Comparison of ENCODE assay signal across 15 cellular contexts in genomic region chr3:112048911-112049310, GRCh38. TPM values are rescaled to one million over a fixed set of nuclear protein-coding genes. Genes with fewer than 3 reads are reported as not detected.
DNase-seq lines count a peak whose midpoint lies in the region; ATAC-seq and TF ChIP-seq lines count a peak whose summit lies in the region.
"Had no signal": no experiment of that assay in that cellular context is flagged by ENCODE, and none has a peak within 500 bp of the region (broad histone marks: within the 10 kb centered on the region; RNA-seq: fewer than 3 reads in every experiment).

No MANE protein-coding gene starts in this region.

- H3K27me3 ChIP-seq in neuron (ENCODE audit: insufficient read depth, low read length) = no peaks in the 10 kb centered on the region
- H3K27me3 ChIP-seq in gastroesophageal sphincter = no peaks in the 10 kb centered on the region
- H3K27me3 ChIP-seq: BE2C had no signal

- peak; percentile 93 for ATAC-seq in WTC11
- no peak for ATAC-seq in GM19324 (IDR thresholded peaks at IDR 0.05; ENCODE audit: low FRiP score, unreplicated experiment)
- no peak for ATAC-seq in gastroesophageal sphincter
- ATAC-seq: A549, HCT116 had no signal

- H3K27ac Mint-ChIP-seq in WTC11 = no peak overlapping the region
- H3K27ac Mint-ChIP-seq: CD4-positive, alpha-beta memory T cell had no signal

- peak overlapping the region; percentile 44 for H2AFZ ChIP-seq in neuron (ENCODE audit: low read depth, low read length)

- CTCF ChIA-PET in WTC11 (lab: Charles Lee) = interaction anchor here (0.7 kb wide), 2 partner anchors 34 to 35 kb away, joined by 3 read pairs; no protein-coding TSS in a partner anchor

- no peak overlapping the region for H3K27ac ChIP-seq in gastroesophageal sphincter
- H3K27ac ChIP-seq: A549, C4-2B had no signal

- no peaks in the 10 kb centered on the region for H3K9me3 Mint-ChIP-seq in WTC11

- no peak for TF ChIP-seq CTCF in WTC11 (IDR thresholded peaks at IDR 0.05)
- TF ChIP-seq CTCF in gastroesophageal sphincter (IDR thresholded peaks at IDR 0.05) = no peak

- 61 to 75% methylated on average over 2 to 8 of the region's 8 CpGs for WGBS in gastroesophageal sphincter (ENCODE audit: low coverage in 1 of 2), 2 donors

- H3K4me1 Mint-ChIP-seq in WTC11 = peaks cover 36% of the 10 kb centered on the region
- H3K4me1 Mint-ChIP-seq: CD4-positive, alpha-beta memory T cell had no signal

- TF ChIP-seq POLR2A in gastroesophageal sphincter (IDR thresholded peaks at IDR 0.05) = no peak

- H3K27me3 Mint-ChIP-seq in WTC11 (ENCODE audit: low read depth) = no peaks in the 10 kb centered on the region; the same call in 1 of the 2 replicates

- TF ChIP-seq EP300 in gastroesophageal sphincter (IDR thresholded peaks at IDR 0.05) = no peak

- POLR2A ChIA-PET in WTC11 (lab: Charles Lee) = no interaction called here

- H3K36me3 ChIP-seq in neuron (ENCODE audit: insufficient read depth, low read length) (no peaks in the 10 kb centered on the region), gastroesophageal sphincter (no peaks in the 10 kb centered on the region)
- H3K36me3 ChIP-seq: BE2C had no signal

- DNase-seq in WTC11 (ENCODE audit: low spot score) (peak; percentile 33), islet precursor cell (peak; percentile 56), GOT3 (lab: John Stamatoyannopoulos, UW) (no peak)
- DNase-seq in activated effector memory CD4-positive, alpha-beta T cell treated with anti-CD3 and anti-CD28 coated beads, Interleukin-2, amount 50 U/mL, for 16 hours = no peak
- DNase-seq: BE2C; CD4-positive, alpha-beta memory T cell; DMS79; IMR-90 had no signal

- H3K4me3 Mint-ChIP-seq in WTC11 = no peak overlapping the region

- H3K9me3 ChIP-seq in neuron (ENCODE audit: low read length) (no peaks in the 10 kb centered on the region), gastroesophageal sphincter (no peaks in the 10 kb centered on the region)
- H3K9me3 ChIP-seq: A549, BE2C had no signal

- H3K4me1 ChIP-seq in neuron (ENCODE audit: insufficient read depth, low read length) (peaks cover 2% of the 10 kb centered on the region), gastroesophageal sphincter (peaks cover 0 to 1% (median 0%) of the 10 kb centered on the region in 3 donors)
- H3K4me1 ChIP-seq: A549, BE2C had no signal

- no peak overlapping the region for H3K4me3 ChIP-seq in neuron (ENCODE audit: low read length)
- no peak overlapping the region for H3K4me3 ChIP-seq in gastroesophageal sphincter
- H3K4me3 ChIP-seq: A549 had no signal

- H3K36me3 Mint-ChIP-seq in WTC11 = no peaks in the 10 kb centered on the region
- H3K36me3 Mint-ChIP-seq: CD4-positive, alpha-beta memory T cell had no signal

TF ChIP-seq in WTC11, 78 proteins besides CTCF, POLR2A, EP300 and RAD21:
- no peak for TF ChIP-seq ZNF263 (CRISPR knock-in tag; IDR thresholded peaks at IDR 0.05; ENCODE audit: low read depth)
- TF ChIP-seq FOXK1 (CRISPR knock-in tag; IDR thresholded peaks at IDR 0.05) = no peak
- TF ChIP-seq ZBTB43 (CRISPR knock-in tag; IDR thresholded peaks at IDR 0.05) = no peak
- TF ChIP-seq NR3C1 (CRISPR knock-in tag; conservative IDR thresholded peaks at IDR 0.05; ENCODE audit: low read depth) = no peak
- no peak for TF ChIP-seq CREB1 (CRISPR knock-in tag; IDR thresholded peaks at IDR 0.05)
- TF ChIP-seq TCF7 (CRISPR knock-in tag; IDR thresholded peaks at IDR 0.05; ENCODE audit: low read depth) = no peak
- TF ChIP-seq GRHL2 (CRISPR knock-in tag; IDR thresholded peaks at IDR 0.05; ENCODE audit: insufficient replicate concordance, severe bottlenecking) = no peak
- no peak for TF ChIP-seq JUN (CRISPR knock-in tag; IDR thresholded peaks at IDR 0.05)
- TF ChIP-seq ZMAT4 (CRISPR knock-in tag; IDR thresholded peaks at IDR 0.05) = no peak
- no peak for TF ChIP-seq ZNF138 (CRISPR knock-in tag; conservative IDR thresholded peaks at IDR 0.05)
- TF ChIP-seq ATF2 (CRISPR knock-in tag; IDR thresholded peaks at IDR 0.05; ENCODE audit: borderline replicate concordance, low read depth) = no peak
- TF ChIP-seq TEAD1 (CRISPR knock-in tag; IDR thresholded peaks at IDR 0.05) = no peak
- TF ChIP-seq FOXP4 (CRISPR knock-in tag; IDR thresholded peaks at IDR 0.05) = no peak

RNA-seq across cellular contexts. Expression of gene TMPRSS7, which starts 14.4 kb away (rescaled TPM):
- not detected in 3 replicates for total RNA-seq in WTC11 (2021)
- not detected for total RNA-seq in gastroesophageal sphincter
- total RNA-seq: IMR-90 had no signal

RNA-seq across cellular contexts. Expression of gene C3orf52, which starts 37.3 kb away (rescaled TPM):
- total RNA-seq in WTC11 (2021) = 10.2 to 14.3 TPM (median 10.3 TPM) in 3 replicates
- 1 to 10 TPM; 1.6 to 3.4 (median 1.9) TPM for total RNA-seq in gastroesophageal sphincter

RNA-seq across cellular contexts. Expression of gene TAGLN3, which starts 50.2 kb away (rescaled TPM):
- 2.8 to 3.3 TPM (median 2.8 TPM) in 3 replicates for total RNA-seq in WTC11 (2021)
- 1 to 10 TPM in 3 of 4 donors, not detected in 1; 1.1 to 2.7 (median 1.5) TPM for total RNA-seq in gastroesophageal sphincter
- total RNA-seq: CD4-positive, alpha-beta memory T cell; H4 had no signal

Comparison
In these comparisons a context has a peak if more than half of its experiments do, and no peak if none do; other contexts are left out.
1. DNase-seq: peak in WTC11 (single experiment) and islet precursor cell (single experiment); none in GOT3 (single experiment) and activated effector memory CD4-positive, alpha-beta T cell treated with anti-CD3 and anti-CD28 coated beads, Interleukin-2, amount 50 U/mL, for 16 hours (single experiment).